In the genomic region with DNA sequence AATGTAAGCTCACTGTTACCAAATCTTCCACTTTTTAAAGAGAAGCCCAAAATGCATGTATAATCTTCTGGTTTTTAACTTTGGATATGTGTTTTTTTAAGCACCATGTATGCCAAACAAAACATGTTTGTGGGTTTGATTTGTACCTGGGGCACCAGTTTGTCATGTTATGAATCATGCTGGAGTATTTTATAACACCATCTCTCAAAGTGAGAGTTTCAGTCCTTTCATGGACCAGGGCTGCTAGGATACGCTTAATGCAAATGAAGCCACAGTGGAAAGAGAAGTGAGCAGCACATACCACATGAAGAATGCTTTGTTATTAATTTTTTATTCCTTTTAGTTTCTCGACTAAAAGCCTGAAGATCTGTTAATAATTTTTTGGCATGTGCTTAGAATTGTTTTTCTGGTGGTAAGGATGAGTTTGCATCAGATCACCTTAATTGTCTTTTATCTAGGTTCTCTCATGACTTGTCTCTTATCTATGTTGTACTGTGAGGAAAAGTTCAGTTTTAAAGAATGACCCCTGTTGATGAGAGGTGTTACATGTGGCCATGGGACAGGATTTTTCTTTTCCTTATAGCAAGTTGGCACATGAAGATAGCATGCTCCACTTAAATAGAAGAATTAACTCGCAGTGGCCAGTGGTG, we compare ENCODE assay signal across 9 cellular contexts. TPM values are rescaled to one million over a fixed set of nuclear protein-coding genes. Genes with fewer than 3 reads are reported as not detected.
DNase-seq lines count a peak whose midpoint lies in the region; ATAC-seq and TF ChIP-seq lines count a peak whose summit lies in the region.
"Had no signal": no experiment of that assay in that cellular context is flagged by ENCODE, and none has a peak within 500 bp of the region (broad histone marks: within the 10 kb centered on the region; RNA-seq: fewer than 3 reads in every experiment).

No MANE protein-coding gene starts in this region.

- no peaks in the 10 kb centered on the region for H3K36me3 ChIP-seq in BE2C
- H3K36me3 ChIP-seq: suprapubic skin had no signal

- no peaks in the 10 kb centered on the region for H3K27me3 ChIP-seq in BE2C
- H3K27me3 ChIP-seq: suprapubic skin had no signal

- peak overlapping the region; percentile 19 for H3K4me3 Mint-ChIP-seq in T-helper 1 cell treated with Interleukin-12 subunit alpha and Interleukin-12 subunit beta and Interleukin-4 antibody, amounts not matched to agents 30 μg/mL and 1 μg/mL, for 36 hours
- H3K4me3 Mint-ChIP-seq in stimulated activated memory B cell treated with anti-CD40 and anti-IgM and Interleukin-4, amounts not matched to agents 10 μg/mL and 1 μg/mL and 100 μg/mL, for 72 hours = peak overlapping the region; percentile 30

- H3K9me3 Mint-ChIP-seq in T-helper 1 cell treated with Interleukin-12 subunit alpha and Interleukin-12 subunit beta and Interleukin-4 antibody, amounts not matched to agents 30 μg/mL and 1 μg/mL, for 36 hours = no peaks in the 10 kb centered on the region
- H3K9me3 Mint-ChIP-seq in stimulated activated memory B cell treated with anti-CD40 and anti-IgM and Interleukin-4, amounts not matched to agents 10 μg/mL and 1 μg/mL and 100 μg/mL, for 72 hours = no peaks in the 10 kb centered on the region

- no peaks in the 10 kb centered on the region for H3K9me3 ChIP-seq in BE2C
- H3K9me3 ChIP-seq: suprapubic skin had no signal

- no peaks in the 10 kb centered on the region for H3K27me3 Mint-ChIP-seq in T-helper 1 cell treated with Interleukin-12 subunit alpha and Interleukin-12 subunit beta and Interleukin-4 antibody, amounts not matched to agents 30 μg/mL and 1 μg/mL, for 36 hours (ENCODE audit: low read depth)
- H3K27me3 Mint-ChIP-seq in stimulated activated memory B cell treated with anti-CD40 and anti-IgM and Interleukin-4, amounts not matched to agents 10 μg/mL and 1 μg/mL and 100 μg/mL, for 72 hours = no peaks in the 10 kb centered on the region

- H3K4me3 ChIP-seq in BE2C (ENCODE audit: low read depth, low read length) = no peak overlapping the region
- H3K4me3 ChIP-seq: suprapubic skin had no signal

- no peak for TF ChIP-seq CTCF in BE2C (IDR thresholded peaks at IDR 0.05; ENCODE audit: low read depth, low read length)

- DNase-seq in activated naive CD4-positive, alpha-beta T cell treated with Interleukin-2 at 50 U/mL for 16 hours = peak; percentile 29
- DNase-seq in activated naive CD4-positive, alpha-beta T cell (lab: John Stamatoyannopoulos, UW) = no peak
- DNase-seq in NCI-H2171 (lab: John Stamatoyannopoulos, UW) = no peak
- DNase-seq in BE2C = no peak
- DNase-seq in substantia nigra (lab: John Stamatoyannopoulos, UW) = no peak

- H3K4me1 Mint-ChIP-seq in T-helper 1 cell treated with Interleukin-12 subunit alpha and Interleukin-12 subunit beta and Interleukin-4 antibody, amounts not matched to agents 30 μg/mL and 1 μg/mL, for 36 hours (ENCODE audit: low read depth) = peaks cover 56% of the 10 kb centered on the region
- peaks cover 58% of the 10 kb centered on the region for H3K4me1 Mint-ChIP-seq in stimulated activated memory B cell treated with anti-CD40 and anti-IgM and Interleukin-4, amounts not matched to agents 10 μg/mL and 1 μg/mL and 100 μg/mL, for 72 hours

- peaks cover 4% of the 10 kb centered on the region; the same call in 1 of the 2 replicates for H3K4me1 ChIP-seq in BE2C

- no peak overlapping the region for H3K27ac ChIP-seq in substantia nigra (ENCODE audit: low read depth, low read length, poor library complexity, severe bottlenecking)
- H3K27ac ChIP-seq: suprapubic skin had no signal

- H3K36me3 Mint-ChIP-seq in T-helper 1 cell treated with Interleukin-12 subunit alpha and Interleukin-12 subunit beta and Interleukin-4 antibody, amounts not matched to agents 30 μg/mL and 1 μg/mL, for 36 hours (ENCODE audit: low read depth) = peaks cover 3% of the 10 kb centered on the region
- H3K36me3 Mint-ChIP-seq in stimulated activated memory B cell treated with anti-CD40 and anti-IgM and Interleukin-4, amounts not matched to agents 10 μg/mL and 1 μg/mL and 100 μg/mL, for 72 hours = no peaks in the 10 kb centered on the region

- peak overlapping the region; percentile 8 for H3K27ac Mint-ChIP-seq in T-helper 1 cell treated with Interleukin-12 subunit alpha and Interleukin-12 subunit beta and Interleukin-4 antibody, amounts not matched to agents 30 μg/mL and 1 μg/mL, for 36 hours
- peak overlapping the region; percentile 96 for H3K27ac Mint-ChIP-seq in stimulated activated memory B cell treated with anti-CD40 and anti-IgM and Interleukin-4, amounts not matched to agents 10 μg/mL and 1 μg/mL and 100 μg/mL, for 72 hours

- peak; percentile 46 for ATAC-seq in HG02885 (IDR thresholded peaks at IDR 0.05; ENCODE audit: poor library complexity, unreplicated experiment)
- ATAC-seq in stimulated activated memory B cell treated with anti-CD40 and anti-IgM and Interleukin-4, amounts not matched to agents 10 μg/mL and 1 μg/mL and 100 μg/mL, for 72 hours = peak; percentile 67

RNA-seq across cellular contexts. Expression of a gene that starts 2.0 kb away (rescaled TPM):
- polyA plus RNA-seq in BE2C (2012; ENCODE audit: insufficient read depth, insufficient read length, low read depth) = 4.6 TPM
